ENCODE assay signal across 8 cellular contexts in genomic region chr3:4994823-4995499, GRCh38. TPM values are rescaled to one million over a fixed set of nuclear protein-coding genes. Genes with fewer than 3 reads are reported as not detected.
DNase-seq lines count a peak whose midpoint lies in the region; ATAC-seq, FAIRE-seq and TF ChIP-seq lines count a peak whose summit lies in the region.

No MANE protein-coding gene starts in this region.

- no peaks in the 10 kb centered on the region for H3K4me1 ChIP-seq in OCI-LY7 (ENCODE audit: insufficient read depth, low read length, poor library complexity, severe bottlenecking)

- peak overlapping the region; percentile 39 for H3K27ac Mint-ChIP-seq in mesothelial cell of epicardium

- peak overlapping the region; percentile 4 for H3K27ac ChIP-seq in cingulate gyrus (ENCODE audit: low read depth, low read length)
- H3K27ac ChIP-seq in OCI-LY7 (ENCODE audit: low read depth, low read length, poor library complexity, severe bottlenecking): no peak overlapping the region

- H4K20me1 ChIP-seq in OCI-LY7 (ENCODE audit: insufficient read depth, low read length): no peaks in the 10 kb centered on the region

- H3K36me3 ChIP-seq in OCI-LY7 (ENCODE audit: insufficient read depth, low read length): no peaks in the 10 kb centered on the region

- H3K79me2 ChIP-seq in OCI-LY7 (ENCODE audit: insufficient read depth, low read depth, low read length): no peaks in the 10 kb centered on the region

- no peaks in the 10 kb centered on the region for H3K9me3 ChIP-seq in OCI-LY7 (ENCODE audit: low read length)

- FAIRE-seq in HTR-8/SVneo (lab: Jason Lieb, UNC): no peak

- intact Hi-C loops in OCI-LY7 (cut with micrococcal nuclease; ENCODE audit: unreplicated experiment): no loop called here

- H3K4me3 ChIP-seq in OCI-LY7 (ENCODE audit: low read depth, low read length, poor library complexity, severe bottlenecking): no peak overlapping the region

- no TSS peak for BruUV-seq in OCI-LY7 (replicated peaks; lab: Mats Ljungman, UMichigan)

- H3K4me1 Mint-ChIP-seq in mesothelial cell of epicardium: peaks cover 24% of the 10 kb centered on the region

- no peak overlapping the region for H3K4me2 ChIP-seq in OCI-LY7 (ENCODE audit: low read length)

- H3K36me3 Mint-ChIP-seq in mesothelial cell of epicardium: no peaks in the 10 kb centered on the region

- CTCF ChIA-PET in OCI-LY7 (lab: Charles Lee; ENCODE audit: unreplicated experiment): no interaction called here

- no peak overlapping the region for H3K4me3 Mint-ChIP-seq in mesothelial cell of epicardium

- ATAC-seq in GM18868 (IDR thresholded peaks at IDR 0.05; ENCODE audit: unreplicated experiment): peak; percentile 59
- ATAC-seq in HG03439 (IDR thresholded peaks at IDR 0.05; ENCODE audit: unreplicated experiment): peak; percentile 60

- H3K27me3 Mint-ChIP-seq in mesothelial cell of epicardium (ENCODE audit: low read depth): no peaks in the 10 kb centered on the region

- H2AFZ ChIP-seq in OCI-LY7 (ENCODE audit: low read length): no peak overlapping the region

- no peaks in the 10 kb centered on the region for H3K9me3 Mint-ChIP-seq in mesothelial cell of epicardium

- POLR2A ChIA-PET in OCI-LY7 (lab: Charles Lee): interaction anchor here (0.9 to 1.9 kb wide), 2 partner anchors 10 to 13 kb away, joined by 3 to 7 read pairs; no protein-coding TSS in a partner anchor

- no peak for DNase-seq in mesothelial cell of epicardium (ENCODE audit: low spot score in 2 of 2, unreplicated experiment in 2 of 2)
- no peak for DNase-seq in GM20000 (ENCODE audit: low spot score)
- no peak for DNase-seq in activated CD4-positive, alpha-beta T cell treated with anti-CD3 and anti-CD28 coated beads, Interleukin-2, amount 50 U/mL, for 1 hour
- DNase-seq in OCI-LY7 (ENCODE audit: low spot score): no peak
- DNase-seq in HTR-8/SVneo (ENCODE audit: insufficient read length, low spot score): no peak

- no peaks in the 10 kb centered on the region for H3K9me2 ChIP-seq in OCI-LY7 (ENCODE audit: insufficient read depth, low read length)

- TF ChIP-seq CTCF in mesothelial cell of epicardium (IDR thresholded peaks at IDR 0.05; ENCODE audit: unreplicated experiment) (no peak), GM20000 (IDR thresholded peaks at IDR 0.05; ENCODE audit: extremely low read depth, missing control alignments) (no peak), OCI-LY7 (conservative IDR thresholded peaks at IDR 0.05; ENCODE audit: low read length) (no peak)

RNA-seq across cellular contexts. Expression of gene BHLHE40, which starts 15.7 kb away (rescaled TPM):
- 31.9 to 37.6 TPM (median 35.4 TPM) in 3 replicates for total RNA-seq in mesothelial cell of epicardium
- total RNA-seq in OCI-LY7 (2014; rRNA removed; shearing (Covaris generic)): 0.05 and 0.35 TPM in 2 replicates
- 0.11 TPM in 1 of 2 replicates, not detected in the other for total RNA-seq in OCI-LY7 (2022)

Comparison
In these comparisons a context has a peak if more than half of its experiments do, and no peak if none do; other contexts are left out.
1. RNA of gene BHLHE40, which starts 15.7 kb away (total RNA-seq): 31.9 to 37.6 TPM in mesothelial cell of epicardium; 0.05 to 0.35 TPM in OCI-LY7; every median in the first group is over 10 times any median in the second.